8 cellular contexts compared by ENCODE assay signal in the genomic region with DNA sequence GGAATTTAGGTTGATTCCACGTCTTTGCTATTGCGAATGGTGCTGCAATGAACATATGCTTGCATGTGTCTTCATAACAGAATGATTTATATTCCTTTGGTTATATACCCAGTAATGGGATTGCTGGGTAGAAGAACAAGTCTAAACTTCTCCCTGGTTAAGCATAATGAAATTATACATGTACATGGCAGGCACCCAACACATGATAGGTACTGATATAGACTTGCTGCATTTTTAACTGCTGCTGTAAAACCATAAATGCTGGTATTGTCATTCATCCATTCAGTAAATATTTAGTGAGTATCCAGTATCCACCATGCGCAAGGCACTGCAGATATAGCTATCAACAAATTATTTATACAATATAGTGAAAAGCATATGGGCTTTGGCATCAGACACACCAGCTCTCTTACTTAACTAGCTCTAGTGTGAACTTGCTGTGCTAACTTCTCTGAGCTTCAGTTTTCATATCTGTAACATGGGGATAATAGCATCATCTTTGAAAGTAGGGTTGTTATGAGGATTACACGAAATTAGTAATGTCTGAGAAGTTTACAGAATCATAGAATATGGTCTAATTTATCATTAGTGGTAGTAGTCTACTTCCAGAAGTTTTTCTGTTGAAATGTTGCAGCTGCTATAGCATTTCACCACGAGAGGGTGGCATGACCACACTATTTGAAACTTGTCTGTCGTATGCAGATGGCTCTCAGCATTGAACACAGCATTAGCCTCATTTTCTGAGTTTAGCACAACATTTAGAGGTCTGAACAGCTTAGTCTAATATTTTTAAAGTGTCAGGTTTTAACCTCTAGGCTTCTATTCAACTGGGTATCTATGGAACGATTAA. TPM values are rescaled to one million over a fixed set of nuclear protein-coding genes. Genes with fewer than 3 reads are reported as not detected.
DNase-seq lines count a peak whose midpoint lies in the region; ATAC-seq, FAIRE-seq and TF ChIP-seq lines count a peak whose summit lies in the region.

No MANE protein-coding gene starts in this region.

- H3K9me3 Mint-ChIP-seq in WTC11 (no peaks in the 10 kb centered on the region), immature natural killer cell (no peaks in the 10 kb centered on the region)

- no peak overlapping the region for H3K4me3 ChIP-seq in upper lobe of right lung

- H3K4me1 Mint-ChIP-seq in WTC11: peaks cover 23% of the 10 kb centered on the region
- no peaks in the 10 kb centered on the region for H3K4me1 Mint-ChIP-seq in immature natural killer cell

- no peaks in the 10 kb centered on the region for H3K9me3 ChIP-seq in upper lobe of right lung

- POLR2A ChIA-PET in WTC11 (lab: Charles Lee): interaction anchor here (0.9 kb wide), 1 partner anchor 9 kb away, joined by 3 read pairs; no protein-coding TSS in a partner anchor

- CTCF ChIA-PET in WTC11 (lab: Charles Lee): interaction anchor here (0.6 to 1.8 kb wide), 14 partner anchors 9 to 427 kb away, joined by 3 to 6 read pairs (median 4); no protein-coding TSS in a partner anchor

- H3K27ac ChIP-seq in upper lobe of right lung: no peak overlapping the region

- H3K36me3 Mint-ChIP-seq in WTC11 (no peaks in the 10 kb centered on the region), immature natural killer cell (no peaks in the 10 kb centered on the region)

- no peak overlapping the region for H3K27ac Mint-ChIP-seq in WTC11
- H3K27ac Mint-ChIP-seq in immature natural killer cell: no peak overlapping the region

- ATAC-seq in GM21390 (IDR thresholded peaks at IDR 0.05; ENCODE audit: unreplicated experiment): peak; percentile 89
- 0 out of 2 replicates have a peak, but pooled peaks have one; percentile 9 for ATAC-seq in WTC11
- peak; percentile 31 for ATAC-seq in upper lobe of right lung

- no peak for FAIRE-seq in HTR-8/SVneo (lab: Jason Lieb, UNC)

- H3K4me3 Mint-ChIP-seq in WTC11 (no peak overlapping the region), immature natural killer cell (no peak overlapping the region)

- H3K27me3 Mint-ChIP-seq in WTC11 (ENCODE audit: low read depth): peaks cover 22% of the 10 kb centered on the region
- H3K27me3 Mint-ChIP-seq in immature natural killer cell (ENCODE audit: low read depth in 3 of 3): peaks cover 0 to 8% (median 1%) of the 10 kb centered on the region in 3 donors

- intact Hi-C loops in upper lobe of right lung (cut with DNase I): no loop called here

- peak; percentile 37 for DNase-seq in NCI-H2227 (lab: John Stamatoyannopoulos, UW; ENCODE audit: unreplicated experiment)
- DNase-seq in NCI-H2227 treated with DMSO at 0.1 percent for 48 hours (lab: John Stamatoyannopoulos, UW): no peak
- DNase-seq in HTR-8/SVneo (ENCODE audit: insufficient read length, low spot score): peak; percentile 32
- peak; percentile 35 for DNase-seq in WTC11 (ENCODE audit: low spot score)
- DNase-seq in hypothalamus (lab: John Stamatoyannopoulos, UW): peak in 28 of 51 donors; percentile 0 to 67 (median 12)
- no peak for DNase-seq in upper lobe of right lung
- DNase-seq in immature natural killer cell: no peak

- no peaks in the 10 kb centered on the region for H3K36me3 ChIP-seq in upper lobe of right lung

- H3K4me1 ChIP-seq in upper lobe of right lung: no peaks in the 10 kb centered on the region

- peak; percentile 25; the same call in 1 of the 2 replicates for TF ChIP-seq CTCF in WTC11 (IDR thresholded peaks at IDR 0.05)
- peak; percentile 35 for TF ChIP-seq CTCF in upper lobe of right lung (IDR thresholded peaks at IDR 0.05)

- no peaks in the 10 kb centered on the region for H3K27me3 ChIP-seq in upper lobe of right lung

TF ChIP-seq in WTC11, 78 proteins besides CTCF, POLR2A, EP300 and RAD21:
- TF ChIP-seq, protein P1, sequence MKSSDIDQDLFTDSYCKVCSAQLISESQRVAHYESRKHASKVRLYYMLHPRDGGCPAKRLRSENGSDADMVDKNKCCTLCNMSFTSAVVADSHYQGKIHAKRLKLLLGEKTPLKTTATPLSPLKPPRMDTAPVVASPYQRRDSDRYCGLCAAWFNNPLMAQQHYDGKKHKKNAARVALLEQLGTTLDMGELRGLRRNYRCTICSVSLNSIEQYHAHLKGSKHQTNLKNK (CRISPR knock-in tag; IDR thresholded peaks at IDR 0.05): no peak
- TF ChIP-seq NR2C2 (CRISPR knock-in tag; IDR thresholded peaks at IDR 0.05): no peak
- no peak for TF ChIP-seq ETV6 (CRISPR knock-in tag; IDR thresholded peaks at IDR 0.05)
- TF ChIP-seq, protein P2, sequence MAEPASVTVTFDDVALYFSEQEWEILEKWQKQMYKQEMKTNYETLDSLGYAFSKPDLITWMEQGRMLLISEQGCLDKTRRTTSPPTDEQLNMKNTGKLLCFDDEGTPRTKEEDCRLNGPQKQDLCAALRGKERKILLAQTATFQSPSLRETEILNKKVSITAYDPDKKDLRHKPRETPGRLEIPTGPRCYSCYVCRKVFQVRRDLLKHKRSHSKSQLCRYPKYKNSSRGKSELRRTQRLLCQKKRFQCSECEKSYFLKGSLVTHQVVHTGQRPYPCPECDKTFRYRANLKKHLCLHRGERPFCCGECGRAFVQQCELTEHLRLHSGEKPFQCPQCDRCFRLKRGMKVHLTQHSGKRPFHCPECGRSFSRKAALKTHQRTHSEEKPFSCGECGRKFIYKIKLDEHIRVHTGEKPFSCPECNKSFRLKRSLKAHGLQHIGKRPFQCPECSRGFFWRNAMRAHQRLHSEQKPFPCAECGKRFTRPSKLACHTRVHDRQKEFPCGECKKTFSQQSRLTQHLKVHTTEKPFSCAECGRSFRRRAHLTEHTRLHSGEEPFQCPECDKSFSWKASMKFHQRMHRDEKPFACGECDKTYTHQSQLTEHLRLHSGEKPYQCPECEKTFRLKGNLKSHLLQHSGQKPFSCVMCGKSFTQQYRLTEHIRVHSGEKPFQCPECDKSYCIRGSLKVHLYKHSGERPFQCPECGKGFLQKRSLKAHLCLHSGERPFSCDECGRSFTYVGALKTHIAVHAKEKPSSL (CRISPR knock-in tag; conservative IDR thresholded peaks at IDR 0.05): no peak
- TF ChIP-seq TP53 (CRISPR knock-in tag; IDR thresholded peaks at IDR 0.05): no peak
- no peak for TF ChIP-seq NR1H2 (CRISPR knock-in tag; IDR thresholded peaks at IDR 0.05)
- TF ChIP-seq, protein P3, sequence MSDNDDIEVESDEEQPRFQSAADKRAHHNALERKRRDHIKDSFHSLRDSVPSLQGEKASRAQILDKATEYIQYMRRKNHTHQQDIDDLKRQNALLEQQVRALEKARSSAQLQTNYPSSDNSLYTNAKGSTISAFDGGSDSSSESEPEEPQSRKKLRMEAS (CRISPR knock-in tag; IDR thresholded peaks at IDR 0.05): no peak
- TF ChIP-seq, protein P4, sequence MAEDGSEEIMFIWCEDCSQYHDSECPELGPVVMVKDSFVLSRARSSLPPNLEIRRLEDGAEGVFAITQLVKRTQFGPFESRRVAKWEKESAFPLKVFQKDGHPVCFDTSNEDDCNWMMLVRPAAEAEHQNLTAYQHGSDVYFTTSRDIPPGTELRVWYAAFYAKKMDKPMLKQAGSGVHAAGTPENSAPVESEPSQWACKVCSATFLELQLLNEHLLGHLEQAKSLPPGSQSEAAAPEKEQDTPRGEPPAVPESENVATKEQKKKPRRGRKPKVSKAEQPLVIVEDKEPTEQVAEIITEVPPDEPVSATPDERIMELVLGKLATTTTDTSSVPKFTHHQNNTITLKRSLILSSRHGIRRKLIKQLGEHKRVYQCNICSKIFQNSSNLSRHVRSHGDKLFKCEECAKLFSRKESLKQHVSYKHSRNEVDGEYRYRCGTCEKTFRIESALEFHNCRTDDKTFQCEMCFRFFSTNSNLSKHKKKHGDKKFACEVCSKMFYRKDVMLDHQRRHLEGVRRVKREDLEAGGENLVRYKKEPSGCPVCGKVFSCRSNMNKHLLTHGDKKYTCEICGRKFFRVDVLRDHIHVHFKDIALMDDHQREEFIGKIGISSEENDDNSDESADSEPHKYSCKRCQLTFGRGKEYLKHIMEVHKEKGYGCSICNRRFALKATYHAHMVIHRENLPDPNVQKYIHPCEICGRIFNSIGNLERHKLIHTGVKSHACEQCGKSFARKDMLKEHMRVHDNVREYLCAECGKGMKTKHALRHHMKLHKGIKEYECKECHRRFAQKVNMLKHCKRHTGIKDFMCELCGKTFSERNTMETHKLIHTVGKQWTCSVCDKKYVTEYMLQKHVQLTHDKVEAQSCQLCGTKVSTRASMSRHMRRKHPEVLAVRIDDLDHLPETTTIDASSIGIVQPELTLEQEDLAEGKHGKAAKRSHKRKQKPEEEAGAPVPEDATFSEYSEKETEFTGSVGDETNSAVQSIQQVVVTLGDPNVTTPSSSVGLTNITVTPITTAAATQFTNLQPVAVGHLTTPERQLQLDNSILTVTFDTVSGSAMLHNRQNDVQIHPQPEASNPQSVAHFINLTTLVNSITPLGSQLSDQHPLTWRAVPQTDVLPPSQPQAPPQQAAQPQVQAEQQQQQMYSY (CRISPR knock-in tag; IDR thresholded peaks at IDR 0.05): no peak
- TF ChIP-seq KAT7 (CRISPR knock-in tag; IDR thresholded peaks at IDR 0.05; ENCODE audit: borderline replicate concordance): no peak
- TF ChIP-seq ZNF416 (CRISPR knock-in tag; IDR thresholded peaks at IDR 0.05): no peak
- TF ChIP-seq ZNF317 (CRISPR knock-in tag; IDR thresholded peaks at IDR 0.05; ENCODE audit: borderline replicate concordance, low read depth): no peak
- TF ChIP-seq CREM (CRISPR knock-in tag; IDR thresholded peaks at IDR 0.05): no peak

RNA-seq across cellular contexts. Expression of a gene that starts 32.0 kb away (rescaled TPM):
- total RNA-seq in WTC11 (2021) (24.6 to 29.1 TPM (median 28.7 TPM) in 3 replicates), upper lobe of right lung (108 TPM)
- polyA plus RNA-seq in immature natural killer cell: 10 to 100 TPM; 29.3 to 41.7 (median 31.0) TPM

Comparison
In these comparisons a context has a peak if more than half of its experiments do, and no peak if none do; other contexts are left out.
1. DNase-seq: peak in NCI-H2227 (single experiment), HTR-8/SVneo (single experiment), WTC11 (single experiment) and hypothalamus (28 of 51); none in NCI-H2227 treated with DMSO at 0.1 percent for 48 hours (single experiment), upper lobe of right lung (single experiment) and immature natural killer cell (0 of 3).
2. ATAC-seq: peak in every context shown above with its lines; median percentile 89 in GM21390; 31 in upper lobe of right lung; 9 in WTC11.